ENCODE assay signal across 31 cellular contexts in genomic region chr6:24599179-24599578, GRCh38. TPM values are rescaled to one million over a fixed set of nuclear protein-coding genes. Genes with fewer than 3 reads are reported as not detected.
DNase-seq lines count a peak whose midpoint lies in the region; TF ChIP-seq lines count a peak whose summit lies in the region.
"Had no signal": no experiment of that assay in that cellular context is flagged by ENCODE, and none has a peak within 500 bp of the region (broad histone marks: within the 10 kb centered on the region; RNA-seq: fewer than 3 reads in every experiment).

No MANE protein-coding gene starts in this region.

- peaks cover 0 to 6% of the 10 kb centered on the region in 2 experiments for H3K27me3 ChIP-seq in mesenchymal stem cell (ENCODE audit: control insufficient read depth in 1 of 2, insufficient read depth in 1 of 2, low read length in 2 of 2)
- no peaks in the 10 kb centered on the region for H3K27me3 ChIP-seq in H9 (ENCODE audit: insufficient read depth, low read length)
- H3K27me3 ChIP-seq: BE2C; BLaER1; BLaER1 treated with 17β-estradiol and CSF1 and Interleukin-3, amounts not matched to agents 10 nM and 100 nM had no signal

- TF ChIP-seq CTCF in osteocyte (IDR thresholded peaks at IDR 0.05) (no peak), H9 (conservative IDR thresholded peaks at IDR 0.05) (no peak)

- H3K79me1 ChIP-seq in mesenchymal stem cell (replicated peaks; ENCODE audit: low read length, poor library complexity, severe bottlenecking) = no peaks in the 10 kb centered on the region
- no peaks in the 10 kb centered on the region for H3K79me1 ChIP-seq in H9 (ENCODE audit: insufficient read depth, low read depth, low read length, poor library complexity, severe bottlenecking)

- H4K91ac ChIP-seq in mesenchymal stem cell (ENCODE audit: low read length) (no peak overlapping the region), H9 (ENCODE audit: insufficient read length, low read depth, low read length) (no peak overlapping the region)

- no peak overlapping the region for H3K27ac ChIP-seq in mesenchymal stem cell (ENCODE audit: low read length, poor library complexity, severe bottlenecking)
- no peak overlapping the region for H3K27ac ChIP-seq in H9 (ENCODE audit: insufficient read length, low read depth, low read length)
- H3K27ac ChIP-seq: 22Rv1; A549; BLaER1; BLaER1 treated with 17β-estradiol and CSF1 and Interleukin-3, amounts not matched to agents 10 nM and 100 nM; C4-2B had no signal

- H3K23ac ChIP-seq in mesenchymal stem cell (ENCODE audit: low read length in 2 of 2) (no peak overlapping the region), H9 (ENCODE audit: insufficient read length, low read depth, low read length) (no peak overlapping the region)

- H3K36me3 Mint-ChIP-seq in osteocyte (ENCODE audit: unreplicated experiment) (no peaks in the 10 kb centered on the region), H9 (ENCODE audit: insufficient read depth in 1 of 3, low read depth in 3 of 3) (no peaks in the 10 kb centered on the region)
- H3K36me3 Mint-ChIP-seq: CD14-positive monocyte; CD4-positive, alpha-beta memory T cell; CD4-positive, CD25-positive, alpha-beta regulatory T cell; CD8-positive, alpha-beta T cell had no signal

- DNase-seq in mesenchymal stem cell (no peak), osteocyte (ENCODE audit: extremely low spot score, unreplicated experiment) (peak; percentile 51), H9 (no peak), NCI-H524 treated with DMSO at 0.1 percent for 48 hours (lab: John Stamatoyannopoulos, UW) (no peak)
- DNase-seq: 8988T; ACHN; AML-193; BE2C; C1 segment of cervical spinal cord; Caco-2; Calu3; CD4-positive, alpha-beta memory T cell; CD4-positive, alpha-beta T cell; CD4-positive, CD25-positive, alpha-beta regulatory T cell; CD8-positive, alpha-beta memory T cell; CD8-positive, alpha-beta T cell; COR-L47; DMS 273 treated with DMSO at 0.1 percent for 48 hours; DMS153; DMS53; DMS79; DMS79 treated with DMSO at 0.1 percent for 48 hours; DND-41; EL had no signal

- no peak overlapping the region for H3K9ac ChIP-seq in mesenchymal stem cell (ENCODE audit: low read length)
- H3K9ac ChIP-seq in H9 (ENCODE audit: extremely low read depth, insufficient read length, low read length) = no peak overlapping the region
- H3K9ac ChIP-seq: BLaER1; BLaER1 treated with 17β-estradiol and CSF1 and Interleukin-3, amounts not matched to agents 10 nM and 100 nM had no signal

- H3K9me3 Mint-ChIP-seq in osteocyte (ENCODE audit: unreplicated experiment) (no peaks in the 10 kb centered on the region), H9 (no peaks in the 10 kb centered on the region; a peak in 2 of 5 replicates)
- H3K9me3 Mint-ChIP-seq: CD4-positive, alpha-beta memory T cell; CD4-positive, alpha-beta T cell; CD4-positive, CD25-positive, alpha-beta regulatory T cell; CD8-positive, alpha-beta T cell had no signal

- no peak overlapping the region for H3K27ac Mint-ChIP-seq in osteocyte (ENCODE audit: unreplicated experiment)
- H3K27ac Mint-ChIP-seq in H9 = no peak overlapping the region
- H3K27ac Mint-ChIP-seq: B cell; CD14-positive monocyte; CD4-positive, alpha-beta T cell; CD4-positive, CD25-positive, alpha-beta regulatory T cell; CD8-positive, alpha-beta memory T cell; CD8-positive, alpha-beta T cell had no signal

- H2BK20ac ChIP-seq in H9 (ENCODE audit: low read depth, low read length, poor library complexity, severe bottlenecking) = no peak overlapping the region

- H3T11ph ChIP-seq in H9 (ENCODE audit: low read length) = no peak overlapping the region

- H4K8ac ChIP-seq in mesenchymal stem cell (ENCODE audit: low read length) (peak overlapping the region; percentile 37), H9 (replicated peaks; ENCODE audit: insufficient read length, low read depth, low read length) (no peak overlapping the region)

- H3K4me3 Mint-ChIP-seq in osteocyte (ENCODE audit: unreplicated experiment) (no peak overlapping the region), H9 (no peak overlapping the region)
- H3K4me3 Mint-ChIP-seq: B cell; CD14-positive monocyte; CD4-positive, alpha-beta memory T cell; CD4-positive, alpha-beta T cell; CD4-positive, CD25-positive, alpha-beta regulatory T cell; CD8-positive, alpha-beta memory T cell; CD8-positive, alpha-beta T cell had no signal

- H3K14ac ChIP-seq in mesenchymal stem cell (ENCODE audit: low read length in 2 of 2) (no peak overlapping the region), H9 (ENCODE audit: insufficient read depth, low read length) (no peak overlapping the region)

- H3K9me3 ChIP-seq in mesenchymal stem cell (ENCODE audit: control insufficient read depth, low read length) (no peaks in the 10 kb centered on the region), H9 (ENCODE audit: control insufficient read depth, low read depth, low read length) (no peaks in the 10 kb centered on the region)
- H3K9me3 ChIP-seq: A549; BE2C; BLaER1; BLaER1 treated with 17β-estradiol and CSF1 and Interleukin-3, amounts not matched to agents 10 nM and 100 nM; Caco-2 had no signal

- H2BK120ac ChIP-seq in mesenchymal stem cell (ENCODE audit: low read depth, low read length) = no peak overlapping the region
- H2BK120ac ChIP-seq in H9 (ENCODE audit: low read depth, low read length, poor library complexity, severe bottlenecking) = no peak overlapping the region

- H3K18ac ChIP-seq in mesenchymal stem cell (ENCODE audit: low read depth in 1 of 2, low read length in 2 of 2) = no peak overlapping the region
- no peak overlapping the region for H3K18ac ChIP-seq in H9 (ENCODE audit: insufficient read length, low read depth, low read length)

- H2AK5ac ChIP-seq in mesenchymal stem cell (ENCODE audit: low read length, severe bottlenecking) = no peak overlapping the region
- H2AK5ac ChIP-seq in H9 (ENCODE audit: insufficient read length, low read length) = no peak overlapping the region

- H2BK5ac ChIP-seq in mesenchymal stem cell (ENCODE audit: low read depth, low read length, poor library complexity, severe bottlenecking) = no peak overlapping the region
- no peak overlapping the region for H2BK5ac ChIP-seq in H9 (ENCODE audit: insufficient read length, low read length)

- H2BK12ac ChIP-seq in mesenchymal stem cell (ENCODE audit: low read length in 2 of 2) (no peak overlapping the region), H9 (ENCODE audit: insufficient read length, low read depth, low read length) (no peak overlapping the region)

- 90% methylated on average over 6 of the region's 6 CpGs for WGBS in mesenchymal stem cell
- no CpG with 5 or more reads among the region's 6 CpGs for WGBS in H9 (ENCODE audit: extremely low coverage, insufficient read length, low lambda C conversion rate)

- H3K4me1 Mint-ChIP-seq in osteocyte (ENCODE audit: unreplicated experiment) = no peaks in the 10 kb centered on the region
- peaks cover 0 to 5% of the 10 kb centered on the region in 2 experiments; a peak in 1 of 4 replicates for H3K4me1 Mint-ChIP-seq in H9
- H3K4me1 Mint-ChIP-seq: B cell; CD14-positive monocyte; CD4-positive, CD25-positive, alpha-beta regulatory T cell; CD8-positive, alpha-beta memory T cell had no signal

- H3K27me3 Mint-ChIP-seq in osteocyte (ENCODE audit: unreplicated experiment) (peaks cover 6% of the 10 kb centered on the region), H9 (ENCODE audit: low read depth) (no peaks in the 10 kb centered on the region)
- H3K27me3 Mint-ChIP-seq: B cell; CD4-positive, alpha-beta T cell had no signal

- H3K79me2 ChIP-seq in H9 (ENCODE audit: insufficient read depth, low read length) = no peaks in the 10 kb centered on the region

- H3K4me2 ChIP-seq in mesenchymal stem cell (ENCODE audit: low read length, poor library complexity, severe bottlenecking) = no peak overlapping the region
- no peak overlapping the region for H3K4me2 ChIP-seq in H9 (ENCODE audit: insufficient read depth, insufficient read length, low read length)
- H3K4me2 ChIP-seq: A549; BLaER1; BLaER1 treated with 17β-estradiol and CSF1 and Interleukin-3, amounts not matched to agents 10 nM and 100 nM had no signal

- H3K36me3 ChIP-seq in mesenchymal stem cell (ENCODE audit: control insufficient read depth in 1 of 2, insufficient read depth in 2 of 2, low read depth in 1 of 2, low read length in 2 of 2) = no peaks in the 10 kb centered on the region
- H3K36me3 ChIP-seq: BE2C; BLaER1; BLaER1 treated with 17β-estradiol and CSF1 and Interleukin-3, amounts not matched to agents 10 nM and 100 nM had no signal

- H2BK15ac ChIP-seq in mesenchymal stem cell (ENCODE audit: low read depth, poor library complexity, severe bottlenecking) = no peak overlapping the region
- no peak overlapping the region for H2BK15ac ChIP-seq in H9 (ENCODE audit: low read depth, low read length)

- no peaks in the 10 kb centered on the region for H3K4me1 ChIP-seq in mesenchymal stem cell (ENCODE audit: control insufficient read depth, insufficient read depth, low read depth, low read length)
- H3K4me1 ChIP-seq in H9 (ENCODE audit: insufficient read depth, low read length) = no peaks in the 10 kb centered on the region
- H3K4me1 ChIP-seq: A549; BE2C; BLaER1; BLaER1 treated with 17β-estradiol and CSF1 and Interleukin-3, amounts not matched to agents 10 nM and 100 nM; Caco-2 had no signal

- no peaks in the 10 kb centered on the region for H3K23me2 ChIP-seq in H9 (ENCODE audit: insufficient read length, low read depth, low read length, poor library complexity, severe bottlenecking)

- no peak overlapping the region for H3K4me3 ChIP-seq in mesenchymal stem cell (ENCODE audit: insufficient read depth in 1 of 2, low read depth in 1 of 2, low read length in 2 of 2)
- H3K4me3 ChIP-seq: A549; BLaER1; BLaER1 treated with 17β-estradiol and CSF1 and Interleukin-3, amounts not matched to agents 10 nM and 100 nM had no signal

- no peak overlapping the region for H4K5ac ChIP-seq in H9 (ENCODE audit: insufficient read length, low read depth, low read length)

- H2AFZ ChIP-seq in mesenchymal stem cell (ENCODE audit: low read depth, low read length) = no peak overlapping the region
- no peak overlapping the region for H2AFZ ChIP-seq in H9 (ENCODE audit: low read length)

- H3K4ac ChIP-seq in mesenchymal stem cell (ENCODE audit: low read depth in 1 of 2, low read length in 2 of 2) (no peak overlapping the region), H9 (ENCODE audit: low read depth, low read length) (no peak overlapping the region)

- H4K20me1 ChIP-seq in H9 (ENCODE audit: control insufficient read depth, insufficient read depth, insufficient read length) = no peaks in the 10 kb centered on the region
- H4K20me1 ChIP-seq: BLaER1; BLaER1 treated with 17β-estradiol and CSF1 and Interleukin-3, amounts not matched to agents 10 nM and 100 nM had no signal

- no peak overlapping the region for H3K56ac ChIP-seq in H9 (ENCODE audit: insufficient read length, low read depth, low read length)

RNA-seq across cellular contexts. Expression of gene KIAA0319, which starts 46.8 kb away (rescaled TPM):
- polyA plus RNA-seq in mesenchymal stem cell (2013, experiment 1 of 2) = 0.03 TPM
- 0.03 TPM for polyA plus RNA-seq in mesenchymal stem cell (2013, experiment 2 of 2)
- total RNA-seq in osteocyte (not detected in 2 replicates), H9 (2021) (0.28 and 0.31 TPM in 2 replicates)
- total RNA-seq: CD4-positive, alpha-beta T cell; CD4-positive, CD25-positive, alpha-beta regulatory T cell; CD8-positive, alpha-beta T cell had no signal
- polyA plus RNA-seq: CD14-positive monocyte; CD8-positive, alpha-beta memory T cell had no signal
